Comparison of ENCODE assay signal across 23 cellular contexts in the genomic region with DNA sequence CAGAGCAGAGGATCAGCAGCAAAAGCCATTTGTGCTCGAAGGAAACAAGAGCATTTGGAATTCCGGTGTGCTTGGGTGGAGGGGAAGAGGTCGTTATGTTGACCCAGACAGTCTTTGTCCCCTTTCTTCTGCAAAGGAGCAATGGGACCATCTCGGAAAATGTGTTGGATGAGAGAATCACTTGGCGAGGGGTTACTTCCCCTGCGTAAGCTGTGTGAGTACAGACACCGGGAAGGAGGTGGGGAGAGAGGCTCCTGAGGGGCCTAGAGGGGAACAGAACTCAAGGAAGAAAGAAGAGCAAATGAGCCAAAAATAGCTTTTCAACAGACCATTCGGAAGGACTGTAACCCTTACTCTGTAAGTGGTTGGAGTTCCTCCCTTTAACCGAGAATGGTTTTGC. TPM values are rescaled to one million over a fixed set of nuclear protein-coding genes. Genes with fewer than 3 reads are reported as not detected.
A peak's percentile ranks its signal among the peaks of the same experiment; 100 is the strongest.
DNase-seq lines count a peak whose midpoint lies in the region; ATAC-seq and TF ChIP-seq lines count a peak whose summit lies in the region.
"Had no signal": no experiment of that assay in that cellular context is flagged by ENCODE, and none has a peak within 500 bp of the region (broad histone marks: within the 10 kb centered on the region; RNA-seq: fewer than 3 reads in every experiment).

No MANE protein-coding gene starts in this region.

- ATAC-seq in heart left ventricle: peak in 1 of 4 donors; percentile 71
- ATAC-seq in Right ventricle myocardium superior (ENCODE audit: poor library complexity): no peak
- ATAC-seq in HG02798 (IDR thresholded peaks at IDR 0.05; ENCODE audit: poor library complexity, unreplicated experiment): no peak

- TF ChIP-seq CTCF in heart left ventricle (IDR thresholded peaks at IDR 0.05): no peak
- no peak for TF ChIP-seq CTCF in osteocyte (IDR thresholded peaks at IDR 0.05)

- no peak overlapping the region for H3K4me3 Mint-ChIP-seq in osteocyte (ENCODE audit: unreplicated experiment)
- H3K4me3 Mint-ChIP-seq: CD4-positive, CD25-positive, alpha-beta regulatory T cell had no signal

- peak overlapping the region in 9 of 12 donors; percentile 5 to 73 (median 52) for H3K27ac ChIP-seq in heart left ventricle
- peak overlapping the region; percentile 0 for H3K27ac ChIP-seq in cingulate gyrus (ENCODE audit: low read depth, low read length)
- peak overlapping the region; percentile 31 for H3K27ac ChIP-seq in skeletal muscle tissue (ENCODE audit: low read depth, low read length)
- H3K27ac ChIP-seq: BLaER1 had no signal

- H3K4me3 ChIP-seq in heart left ventricle (no peak overlapping the region), skeletal muscle tissue (ENCODE audit: low read length in 3 of 3) (no peak overlapping the region)
- H3K4me3 ChIP-seq: BLaER1 had no signal

- H3K4me1 ChIP-seq in heart left ventricle: peaks cover 0 to 83% (median 41%) of the 10 kb centered on the region in 12 donors
- peaks cover 60 to 83% (median 79%) of the 10 kb centered on the region in 3 donors for H3K4me1 ChIP-seq in skeletal muscle tissue (ENCODE audit: control insufficient read depth in 3 of 3, insufficient read depth in 3 of 3, low read length in 3 of 3)
- H3K4me1 ChIP-seq: BLaER1 had no signal

- H3K27me3 ChIP-seq in heart left ventricle: peaks cover 0 to 4% (median 0%) of the 10 kb centered on the region in 9 donors
- no peaks in the 10 kb centered on the region for H3K27me3 ChIP-seq in skeletal muscle tissue (ENCODE audit: control insufficient read depth in 3 of 3, insufficient read depth in 3 of 3, low read length in 3 of 3)

- TF ChIP-seq POLR2A in heart left ventricle (IDR thresholded peaks at IDR 0.05): no peak

- intact Hi-C loops in heart left ventricle (cut with DNase I): no loop called here
- intact Hi-C loops in Right ventricle myocardium superior (cut with DNase I): no loop called here

- H3K36me3 Mint-ChIP-seq in osteocyte (ENCODE audit: unreplicated experiment): no peaks in the 10 kb centered on the region
- H3K36me3 Mint-ChIP-seq: CD4-positive, CD25-positive, alpha-beta regulatory T cell had no signal

- no peaks in the 10 kb centered on the region for H3K27me3 Mint-ChIP-seq in osteocyte (ENCODE audit: unreplicated experiment)
- H3K27me3 Mint-ChIP-seq: CD4-positive, CD25-positive, alpha-beta regulatory T cell had no signal

- H3K9me3 ChIP-seq in heart left ventricle (no peaks in the 10 kb centered on the region), skeletal muscle tissue (ENCODE audit: control insufficient read depth in 3 of 3, low read length in 3 of 3) (no peaks in the 10 kb centered on the region)
- H3K9me3 ChIP-seq: BLaER1 had no signal

- DNase-seq in heart left ventricle (peak in 1 of 5 donors; percentile 31), Right ventricle myocardium superior (no peak), osteocyte (ENCODE audit: extremely low spot score, unreplicated experiment) (no peak), NCI-H2029 (lab: John Stamatoyannopoulos, UW) (no peak)
- DNase-seq in activated CD4-positive, alpha-beta T cell treated with anti-CD3 and anti-CD28 coated beads for 4 hours: no peak
- DNase-seq: 8988T; ACHN; CD4-positive, CD25-positive, alpha-beta regulatory T cell; KBM-7; MV-4-11; NCI-H1105; NCI-H146; NCI-H1930; NCI-H446; NCI-H524 treated with DMSO at 0.1 percent for 48 hours; NCI-H774; SHP77 had no signal

- peak overlapping the region; percentile 59 for H3K27ac Mint-ChIP-seq in osteocyte (ENCODE audit: unreplicated experiment)

- H3K4me1 Mint-ChIP-seq in osteocyte (ENCODE audit: unreplicated experiment): peaks cover 32% of the 10 kb centered on the region

- H3K9me3 Mint-ChIP-seq in osteocyte (ENCODE audit: unreplicated experiment): no peaks in the 10 kb centered on the region

- WGBS in heart left ventricle, 4 donors: 44 to 70% (median 58%) methylated on average over 9 of the region's 9 CpGs

- no peak overlapping the region for H3K9ac ChIP-seq in skeletal muscle tissue (ENCODE audit: low read depth in 1 of 3, low read length in 3 of 3)
- H3K9ac ChIP-seq: BLaER1 had no signal

- H3K36me3 ChIP-seq in heart left ventricle (no peaks in the 10 kb centered on the region), skeletal muscle tissue (ENCODE audit: control insufficient read depth in 3 of 3, insufficient read depth in 3 of 3, low read length in 3 of 3) (no peaks in the 10 kb centered on the region)
- H3K36me3 ChIP-seq: BLaER1 had no signal

RNA-seq across cellular contexts. Expression of gene TSC22D3, which starts 24.5 kb away (rescaled TPM):
- total RNA-seq in heart left ventricle (100 to 1,000 TPM in 2 of 9 donors, 10 to 100 TPM in 7; 28.0 to 145 (median 30.5) TPM), Right ventricle myocardium superior (66.4 TPM), osteocyte (187 and 212 TPM in 2 replicates), skeletal muscle tissue (30.3 TPM)
- polyA plus RNA-seq in heart left ventricle: 100 to 1,000 TPM in 1 of 2 donors, 10 to 100 TPM in 1; 41.5 to 113 TPM

RNA-seq across cellular contexts. Expression of gene NCBP2L, which starts 26.4 kb away (rescaled TPM):
- total RNA-seq in heart left ventricle: not detected
- polyA plus RNA-seq in heart left ventricle: not detected
- not detected for total RNA-seq in Right ventricle myocardium superior
- total RNA-seq in osteocyte: not detected in 2 replicates
- total RNA-seq in skeletal muscle tissue: 1.0 TPM
- total RNA-seq: CD4-positive, CD25-positive, alpha-beta regulatory T cell; MCF 10A; SK-MEL-5 had no signal
- polyA plus RNA-seq: CD4-positive, CD25-positive, alpha-beta regulatory T cell had no signal

Comparison
In these comparisons a context has a peak if more than half of its experiments do, and no peak if none do; other contexts are left out.
1. H3K27ac ChIP-seq: peak in every context shown above with its lines; median percentile 52 in heart left ventricle; 31 in skeletal muscle tissue; 0 in cingulate gyrus.